ENCODE assay signal across 8 cellular contexts in the genomic region with DNA sequence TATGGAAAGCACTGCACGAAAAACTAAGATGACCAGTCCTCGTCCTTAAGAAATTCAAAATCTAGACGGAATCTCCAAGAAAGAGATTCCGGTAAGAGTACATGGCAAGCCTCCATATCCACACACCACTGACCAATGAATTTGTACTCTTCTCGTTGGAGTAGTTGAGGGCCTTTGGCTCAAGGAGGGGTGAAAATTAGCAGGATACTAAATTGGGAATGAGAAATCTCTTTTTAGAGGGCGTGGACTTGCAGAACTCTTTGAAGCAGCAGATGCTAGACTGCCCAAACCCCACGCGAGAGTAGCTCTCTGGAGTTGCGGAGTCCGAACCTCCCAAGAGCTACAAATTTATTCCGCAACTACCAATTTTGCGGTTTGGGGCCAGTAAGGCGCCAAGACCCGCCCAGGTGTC. TPM values are rescaled to one million over a fixed set of nuclear protein-coding genes. Genes with fewer than 3 reads are reported as not detected.
A peak's percentile ranks its signal among the peaks of the same experiment; 100 is the strongest.
DNase-seq lines count a peak whose midpoint lies in the region; ATAC-seq and TF ChIP-seq lines count a peak whose summit lies in the region.

No MANE protein-coding gene starts in this region.

- peaks cover 20 to 21% of the 10 kb centered on the region in 2 donors for H3K4me1 ChIP-seq in mucosa of rectum (ENCODE audit: control insufficient read depth in 2 of 2, insufficient read depth in 2 of 2, low read length in 2 of 2)

- H3K36me3 Mint-ChIP-seq in IgD-negative memory B cell = no peaks in the 10 kb centered on the region

- H3K9me3 ChIP-seq in mucosa of rectum (ENCODE audit: control insufficient read depth in 2 of 2, low read length in 2 of 2) = no peaks in the 10 kb centered on the region

- peak overlapping the region; percentile 89 to 99 (median 95) for H3K27ac Mint-ChIP-seq in IgD-negative memory B cell

- no peaks in the 10 kb centered on the region for H3K36me3 ChIP-seq in mucosa of rectum (ENCODE audit: control insufficient read depth in 2 of 2, insufficient read depth in 2 of 2, low read length in 2 of 2)

- H3K27ac ChIP-seq in 22Rv1 (peak overlapping the region; percentile 83), caudate nucleus (ENCODE audit: low read depth, low read length) (peak overlapping the region; percentile 53), mucosa of rectum (ENCODE audit: low read depth in 2 of 2, low read length in 2 of 2) (peak overlapping the region; percentile 96 to 98)

- peaks cover 8 to 26% (median 10%) of the 10 kb centered on the region in 3 donors for H3K4me1 Mint-ChIP-seq in IgD-negative memory B cell

- ATAC-seq in GM21619 (IDR thresholded peaks at IDR 0.05; ENCODE audit: unreplicated experiment) (no peak), HG03378 (IDR thresholded peaks at IDR 0.05; ENCODE audit: unreplicated experiment) (no peak)

- no peak for DNase-seq in caudate nucleus (lab: John Stamatoyannopoulos, UW)
- DNase-seq in GDM1 (lab: John Stamatoyannopoulos, UW) = no peak
- no peak for DNase-seq in NCI-H1930 (lab: John Stamatoyannopoulos, UW)

- H3K4me3 ChIP-seq in mucosa of rectum (ENCODE audit: low read length in 2 of 2) = peak overlapping the region; percentile 94 to 97

- no peaks in the 10 kb centered on the region for H3K27me3 ChIP-seq in mucosa of rectum (ENCODE audit: control insufficient read depth in 2 of 2, insufficient read depth in 2 of 2, low read length in 2 of 2)

- TF ChIP-seq CTCF in 22Rv1 (IDR thresholded peaks at IDR 0.05) = no peak

- peak overlapping the region; percentile 87 to 89 for H3K9ac ChIP-seq in mucosa of rectum (ENCODE audit: low read depth in 1 of 2, low read length in 2 of 2)

- H3K27me3 Mint-ChIP-seq in IgD-negative memory B cell = peaks cover 1% of the 10 kb centered on the region

- H3K4me3 Mint-ChIP-seq in IgD-negative memory B cell = peak overlapping the region; percentile 95 to 99 (median 96)

- H3K9me3 Mint-ChIP-seq in IgD-negative memory B cell = no peaks in the 10 kb centered on the region

RNA-seq across cellular contexts. Expression of gene PPP2R5A, which starts 0.9 kb away (rescaled TPM):
- 25.1 TPM for polyA plus RNA-seq in IgD-negative memory B cell
